Comparison of ENCODE assay signal across 11 cellular contexts in the genomic region with DNA sequence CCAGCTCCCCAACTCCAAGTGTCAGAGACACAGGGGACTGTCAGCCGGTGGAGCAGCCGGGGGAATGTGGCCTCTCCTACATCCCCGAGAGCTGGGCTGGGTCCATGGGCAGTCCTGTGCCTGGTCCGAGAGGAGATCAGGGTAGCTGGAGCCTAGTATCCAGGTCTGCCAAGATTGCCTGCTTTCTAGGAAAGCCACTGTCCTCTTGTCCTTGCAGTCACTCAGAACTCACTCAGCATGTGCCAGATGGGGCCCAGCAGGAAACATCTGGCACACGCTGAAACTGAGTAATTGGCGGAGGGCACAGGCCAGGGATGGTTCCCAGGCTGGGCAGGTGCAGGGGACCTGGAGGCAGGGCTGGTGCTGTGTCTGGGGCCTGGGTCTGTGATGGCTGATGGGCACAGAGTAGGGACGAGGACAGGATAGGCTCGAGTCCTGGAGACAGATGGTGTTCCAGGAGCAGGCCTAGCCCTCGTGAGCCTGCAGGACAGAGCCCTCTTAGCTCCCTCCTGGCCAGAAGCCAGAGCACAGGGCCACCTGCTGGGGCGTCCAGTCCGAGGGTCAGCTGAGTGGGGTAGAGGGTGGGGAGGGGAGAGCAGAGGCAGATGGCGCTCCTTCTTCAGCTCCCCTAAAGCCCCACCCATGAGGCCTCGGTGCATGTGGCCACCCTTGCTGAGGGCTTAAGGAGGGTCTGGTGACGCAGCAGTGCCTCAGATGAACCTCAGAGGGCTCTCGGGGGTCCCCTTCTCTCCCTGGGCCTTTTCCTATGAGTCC. TPM values are rescaled to one million over a fixed set of nuclear protein-coding genes. Genes with fewer than 3 reads are reported as not detected.
A peak's percentile ranks its signal among the peaks of the same experiment; 100 is the strongest.
DNase-seq lines count a peak whose midpoint lies in the region; ATAC-seq lines count a peak whose summit lies in the region.
"Had no signal": no experiment of that assay in that cellular context is flagged by ENCODE, and none has a peak within 500 bp of the region (broad histone marks: within the 10 kb centered on the region; RNA-seq: fewer than 3 reads in every experiment).

No MANE protein-coding gene starts in this region.

- peak overlapping the region; percentile 49 for H3K27ac Mint-ChIP-seq in central memory CD8-positive, alpha-beta T cell (ENCODE audit: low read depth)
- H3K27ac Mint-ChIP-seq in natural killer cell treated with Interleukin-12 subunit alpha and Interleukin-12 subunit beta and Interleukin-15 and Interleukin-18, amount 100 ng/mL, for 72 hours: peak overlapping the region; percentile 50 to 88

- H3K9me3 Mint-ChIP-seq in central memory CD8-positive, alpha-beta T cell: no peaks in the 10 kb centered on the region
- H3K9me3 Mint-ChIP-seq in natural killer cell treated with Interleukin-12 subunit alpha and Interleukin-12 subunit beta and Interleukin-15 and Interleukin-18, amount 100 ng/mL, for 72 hours: no peaks in the 10 kb centered on the region
- H3K9me3 Mint-ChIP-seq: GM23338 had no signal

- no peak overlapping the region for H3K4me3 Mint-ChIP-seq in central memory CD8-positive, alpha-beta T cell
- no peak overlapping the region for H3K4me3 Mint-ChIP-seq in natural killer cell treated with Interleukin-12 subunit alpha and Interleukin-12 subunit beta and Interleukin-15 and Interleukin-18, amount 100 ng/mL, for 72 hours
- H3K4me3 Mint-ChIP-seq: GM23338 had no signal

- peaks cover 11% of the 10 kb centered on the region for H3K4me1 Mint-ChIP-seq in central memory CD8-positive, alpha-beta T cell
- H3K4me1 Mint-ChIP-seq in natural killer cell treated with Interleukin-12 subunit alpha and Interleukin-12 subunit beta and Interleukin-15 and Interleukin-18, amount 100 ng/mL, for 72 hours (ENCODE audit: low read depth in 2 of 2): peaks cover 0 to 21% of the 10 kb centered on the region in 2 donors
- H3K4me1 Mint-ChIP-seq: GM23338 had no signal

- ATAC-seq in central memory CD8-positive, alpha-beta T cell (replicated peaks; ENCODE audit: extremely low read depth, poor library complexity, severe bottlenecking): no peak
- no peak for ATAC-seq in natural killer cell treated with Interleukin-12 subunit alpha and Interleukin-12 subunit beta and Interleukin-15 and Interleukin-18, amount 100 ng/mL, for 72 hours
- ATAC-seq in HG03378 (IDR thresholded peaks at IDR 0.05; ENCODE audit: unreplicated experiment): no peak
- ATAC-seq in HG03108 (IDR thresholded peaks at IDR 0.05; ENCODE audit: unreplicated experiment): no peak
- ATAC-seq: body of pancreas, GM23338 had no signal

- DNase-seq in DMS79 (lab: John Stamatoyannopoulos, UW): peak; percentile 63
- peak; percentile 8 for DNase-seq in NCI-H2227 treated with DMSO at 0.1 percent for 48 hours (lab: John Stamatoyannopoulos, UW)
- no peak for DNase-seq in central memory CD8-positive, alpha-beta T cell (ENCODE audit: low spot score in 2 of 2)
- DNase-seq in natural killer cell treated with Interleukin-12 subunit alpha and Interleukin-12 subunit beta and Interleukin-15 and Interleukin-18, amount 100 ng/mL, for 72 hours (ENCODE audit: low spot score): peak; percentile 46
- DNase-seq in inferior parietal cortex (ENCODE audit: extremely low spot score): no peak
- no peak for DNase-seq in stimulated activated CD4-positive, alpha-beta T cell treated with anti-CD3 and anti-CD28 coated beads, Interleukin-12 subunit alpha, Interleukin-12 subunit beta, amount 100 ng/mL, for 4 hours
- DNase-seq: activated CD8-positive, alpha-beta memory T cell treated with anti-CD3 and anti-CD28 coated beads for 24 hours had no signal

- no peaks in the 10 kb centered on the region for H3K27me3 Mint-ChIP-seq in central memory CD8-positive, alpha-beta T cell
- no peaks in the 10 kb centered on the region for H3K27me3 Mint-ChIP-seq in natural killer cell treated with Interleukin-12 subunit alpha and Interleukin-12 subunit beta and Interleukin-15 and Interleukin-18, amount 100 ng/mL, for 72 hours

- peaks cover 53% of the 10 kb centered on the region for H3K36me3 Mint-ChIP-seq in central memory CD8-positive, alpha-beta T cell (ENCODE audit: insufficient read depth)
- H3K36me3 Mint-ChIP-seq in natural killer cell treated with Interleukin-12 subunit alpha and Interleukin-12 subunit beta and Interleukin-15 and Interleukin-18, amount 100 ng/mL, for 72 hours: no peaks in the 10 kb centered on the region

RNA-seq across cellular contexts. Expression of gene ADCY7, which starts 31.1 kb away (rescaled TPM):
- 100 to 1,000 TPM; 135 to 186 TPM for total RNA-seq in natural killer cell treated with Interleukin-12 subunit alpha and Interleukin-12 subunit beta and Interleukin-15 and Interleukin-18, amount 100 ng/mL, for 72 hours

Comparison
In these comparisons a context has a peak if more than half of its experiments do, and no peak if none do; other contexts are left out.
1. DNase-seq: peak in DMS79 (single experiment), NCI-H2227 treated with DMSO at 0.1 percent for 48 hours (single experiment) and natural killer cell treated with Interleukin-12 subunit alpha and Interleukin-12 subunit beta and Interleukin-15 and Interleukin-18, amount 100 ng/mL, for 72 hours (single experiment); none in central memory CD8-positive, alpha-beta T cell (0 of 2), inferior parietal cortex (single experiment) and stimulated activated CD4-positive, alpha-beta T cell treated with anti-CD3 and anti-CD28 coated beads, Interleukin-12 subunit alpha, Interleukin-12 subunit beta, amount 100 ng/mL, for 4 hours (single experiment).